In the genomic region with DNA sequence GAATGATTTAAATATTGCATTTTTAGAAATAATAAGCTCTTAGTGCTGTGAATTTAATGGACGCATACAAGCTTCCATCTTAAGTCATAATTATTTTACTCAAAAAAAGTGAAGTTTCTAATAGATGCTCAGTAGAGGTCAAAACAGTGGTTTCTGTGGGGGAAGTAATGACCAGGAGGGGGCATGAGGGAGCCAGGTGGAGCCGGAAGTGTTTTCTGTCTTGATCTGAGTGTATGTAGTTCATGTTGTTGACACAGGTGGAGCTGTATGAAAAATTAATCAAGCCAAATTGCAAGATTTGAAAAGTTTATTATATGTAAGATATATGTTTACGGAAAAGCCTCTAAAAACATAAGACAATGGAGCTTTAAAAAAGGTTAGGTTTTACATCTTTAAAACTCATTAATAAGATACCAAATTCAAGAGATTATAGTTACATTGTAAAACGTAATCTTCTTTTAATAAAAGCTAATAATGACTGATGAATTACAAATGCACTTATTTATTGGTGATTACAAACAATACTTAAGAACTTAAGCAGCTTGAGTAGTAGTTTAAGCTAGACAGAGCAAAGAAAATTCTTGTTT, we compare ENCODE assay signal across 8 cellular contexts.
DNase-seq lines count a peak whose midpoint lies in the region; ATAC-seq and TF ChIP-seq lines count a peak whose summit lies in the region.

No MANE protein-coding gene starts in this region.

- TF ChIP-seq CTCF in heart left ventricle (IDR thresholded peaks at IDR 0.05), result peak; percentile 31 to 65 (median 52)
- TF ChIP-seq CTCF in LNCAP (IDR thresholded peaks at IDR 0.05), result peak; percentile 97
- peak; percentile 88 for TF ChIP-seq CTCF in brain microvascular endothelial cell (IDR thresholded peaks at IDR 0.05; ENCODE audit: low read depth, low read length, missing control alignments)
- TF ChIP-seq CTCF in mesothelial cell of epicardium (IDR thresholded peaks at IDR 0.05; ENCODE audit: unreplicated experiment), result peak; percentile 59
- TF ChIP-seq CTCF in thyroid gland (IDR thresholded peaks at IDR 0.05), result peak in 5 of 6 experiments; percentile 26 to 66 (median 49)

- H3K9me3 ChIP-seq in heart left ventricle, result no peaks in the 10 kb centered on the region
- no peaks in the 10 kb centered on the region for H3K9me3 ChIP-seq in thyroid gland

- no peaks in the 10 kb centered on the region for H3K27me3 ChIP-seq in heart left ventricle
- H3K27me3 ChIP-seq in brain microvascular endothelial cell (replicated peaks), result no peaks in the 10 kb centered on the region
- no peaks in the 10 kb centered on the region for H3K27me3 ChIP-seq in thyroid gland

- H3K4me1 ChIP-seq in heart left ventricle (peaks cover 0 to 17% (median 0%) of the 10 kb centered on the region in 12 donors), thyroid gland (no peaks in the 10 kb centered on the region)

- H3K27ac ChIP-seq in heart left ventricle (peak overlapping the region in 1 of 12 donors; percentile 0), brain microvascular endothelial cell (no peak overlapping the region), thyroid gland (no peak overlapping the region)

- ATAC-seq in heart left ventricle (no peak), Right ventricle myocardium inferior (no peak)

- TF ChIP-seq POLR2A in heart left ventricle (IDR thresholded peaks at IDR 0.05) (no peak), thyroid gland (IDR thresholded peaks at IDR 0.05) (no peak)

- no peak overlapping the region for H3K4me3 Mint-ChIP-seq in T-helper 2 cell treated with Interferon-gamma antibody and Interleukin-4, amounts not matched to agents 5 μg/mL and 100 μg/mL, for 36 hours
- H3K4me3 Mint-ChIP-seq in mesothelial cell of epicardium, result no peak overlapping the region

- H3K9me3 Mint-ChIP-seq in T-helper 2 cell treated with Interferon-gamma antibody and Interleukin-4, amounts not matched to agents 5 μg/mL and 100 μg/mL, for 36 hours, result no peaks in the 10 kb centered on the region
- H3K9me3 Mint-ChIP-seq in mesothelial cell of epicardium, result no peaks in the 10 kb centered on the region

- H3K27me3 Mint-ChIP-seq in T-helper 2 cell treated with Interferon-gamma antibody and Interleukin-4, amounts not matched to agents 5 μg/mL and 100 μg/mL, for 36 hours (ENCODE audit: low read depth), result no peaks in the 10 kb centered on the region
- no peaks in the 10 kb centered on the region for H3K27me3 Mint-ChIP-seq in mesothelial cell of epicardium (ENCODE audit: low read depth)

- in situ Hi-C loops in brain microvascular endothelial cell (cut with HindIII; ENCODE audit: low pct_ligation_motif_present, low sequenced_read_pairs), result no loop called here

- H3K36me3 Mint-ChIP-seq in T-helper 2 cell treated with Interferon-gamma antibody and Interleukin-4, amounts not matched to agents 5 μg/mL and 100 μg/mL, for 36 hours (ENCODE audit: low read depth), result no peaks in the 10 kb centered on the region
- peaks cover 2% of the 10 kb centered on the region for H3K36me3 Mint-ChIP-seq in mesothelial cell of epicardium

- intact Hi-C loops in heart left ventricle (cut with DNase I), result loop anchor here in 5 of 10 donors (2.0 to 5.0 kb wide), 3 partner anchors 72 to 363 kb away; no protein-coding TSS in a partner anchor
- intact Hi-C loops in Right ventricle myocardium inferior (cut with DNase I), result no loop called here
- intact Hi-C loops in thyroid gland (cut with DNase I), result no loop called here

- 37 to 48% (median 43%) methylated on average over 4 of the region's 4 CpGs for WGBS in heart left ventricle, 4 donors
- whole genome bisulfite sequencing in thyroid gland, 2 donors, result 58 to 72% methylated on average over 4 of the region's 4 CpGs

- no peak overlapping the region for H3K27ac Mint-ChIP-seq in T-helper 2 cell treated with Interferon-gamma antibody and Interleukin-4, amounts not matched to agents 5 μg/mL and 100 μg/mL, for 36 hours
- H3K27ac Mint-ChIP-seq in mesothelial cell of epicardium, result no peak overlapping the region

- no peaks in the 10 kb centered on the region for H3K36me3 ChIP-seq in heart left ventricle
- H3K36me3 ChIP-seq in brain microvascular endothelial cell (replicated peaks), result no peaks in the 10 kb centered on the region
- H3K36me3 ChIP-seq in thyroid gland, result no peaks in the 10 kb centered on the region

- DNase-seq in heart left ventricle (no peak), Right ventricle myocardium inferior (ENCODE audit: missing footprints) (no peak), HCEC 1CT (peak; percentile 55), brain microvascular endothelial cell (peak; percentile 45), mesothelial cell of epicardium (ENCODE audit: low spot score in 2 of 2, unreplicated experiment in 2 of 2) (no peak), thyroid gland (peak; percentile 24 to 36)
- DNase-seq in T-helper 2 cell treated with Interferon-gamma antibody and Interleukin-4, amounts not matched to agents 5 μg/mL and 100 μg/mL, for 36 hours (ENCODE audit: low spot score), result peak; percentile 14

- H3K4me3 ChIP-seq in heart left ventricle, result no peak overlapping the region
- no peak overlapping the region for H3K4me3 ChIP-seq in brain microvascular endothelial cell (ENCODE audit: low read depth, low read length)
- no peak overlapping the region for H3K4me3 ChIP-seq in thyroid gland (replicated peaks in 1 of 3)

- peaks cover 9% of the 10 kb centered on the region for H3K4me1 Mint-ChIP-seq in T-helper 2 cell treated with Interferon-gamma antibody and Interleukin-4, amounts not matched to agents 5 μg/mL and 100 μg/mL, for 36 hours (ENCODE audit: low read depth)
- peaks cover 15% of the 10 kb centered on the region for H3K4me1 Mint-ChIP-seq in mesothelial cell of epicardium

Comparison
In these comparisons a context has a peak if more than half of its experiments do, and no peak if none do; other contexts are left out.
1. DNase-seq: peak in HCEC 1CT (single experiment), T-helper 2 cell treated with Interferon-gamma antibody and Interleukin-4, amounts not matched to agents 5 μg/mL and 100 μg/mL, for 36 hours (single experiment), brain microvascular endothelial cell (single experiment) and thyroid gland (2 of 2); none in heart left ventricle (0 of 5), Right ventricle myocardium inferior (single experiment) and mesothelial cell of epicardium (0 of 2).
2. Peak in every context shown above with its lines, with median percentiles within 50 percentile points of each other: CTCF ChIP-seq.